Comparison of ENCODE assay signal across 8 cellular contexts in genomic region chr17:81858170-81858966, GRCh38. TPM values are rescaled to one million over a fixed set of nuclear protein-coding genes. Genes with fewer than 3 reads are reported as not detected.
DNase-seq lines count a peak whose midpoint lies in the region; ATAC-seq and TF ChIP-seq lines count a peak whose summit lies in the region.

No MANE protein-coding gene starts in this region.

- no peaks in the 10 kb centered on the region for H3K9me2 ChIP-seq in SU-DHL-6 (replicated peaks; ENCODE audit: insufficient read depth, low read length)

- POLR2A ChIA-PET in activated CD4-positive, alpha-beta T cell treated with anti-CD3 and anti-CD28 coated beads, Interleukin-2, amount 10 ng/mL, durations not matched to agents 7 days and 5 days (lab: Charles Lee): no interaction called here

- H3F3A ChIP-seq in SU-DHL-6 (ENCODE audit: insufficient read depth): peaks cover 4% of the 10 kb centered on the region; the same call in 1 of the 2 replicates

- CTCF ChIA-PET in activated CD4-positive, alpha-beta T cell treated with anti-CD3 and anti-CD28 coated beads, Interleukin-2, amount 10 ng/mL, durations not matched to agents 7 days and 5 days (lab: Charles Lee): interaction anchor here (0.6 to 1.1 kb wide), 2 partner anchors 16 to 21 kb away, joined by 3 to 5 read pairs; no protein-coding TSS in a partner anchor

- no peaks in the 10 kb centered on the region for H3K27me3 Mint-ChIP-seq in activated CD4-positive, alpha-beta T cell treated with anti-CD3 and anti-CD28 coated beads, Interleukin-2, amount 10 ng/mL, durations not matched to agents 7 days and 5 days
- no peaks in the 10 kb centered on the region for H3K27me3 Mint-ChIP-seq in stimulated activated naive CD8-positive, alpha-beta T cell treated with anti-CD3 and anti-CD28 coated beads, Interleukin-15, amount 100 ng/mL, for 72 hours

- H3K4me1 Mint-ChIP-seq in activated CD4-positive, alpha-beta T cell treated with anti-CD3 and anti-CD28 coated beads, Interleukin-2, amount 10 ng/mL, durations not matched to agents 7 days and 5 days: peaks cover 35% of the 10 kb centered on the region
- H3K4me1 Mint-ChIP-seq in stimulated activated naive CD8-positive, alpha-beta T cell treated with anti-CD3 and anti-CD28 coated beads, Interleukin-15, amount 100 ng/mL, for 72 hours: peaks cover 55% of the 10 kb centered on the region

- peak overlapping the region; percentile 62 for H3K27ac Mint-ChIP-seq in activated CD4-positive, alpha-beta T cell treated with anti-CD3 and anti-CD28 coated beads, Interleukin-2, amount 10 ng/mL, durations not matched to agents 7 days and 5 days
- H3K27ac Mint-ChIP-seq in stimulated activated naive CD8-positive, alpha-beta T cell treated with anti-CD3 and anti-CD28 coated beads, Interleukin-15, amount 100 ng/mL, for 72 hours: peak overlapping the region; percentile 19 to 96

- H3K27ac ChIP-seq in SU-DHL-6 (ENCODE audit: low read depth, low read length): no peak overlapping the region

- peaks cover 51% of the 10 kb centered on the region for H3K36me3 Mint-ChIP-seq in activated CD4-positive, alpha-beta T cell treated with anti-CD3 and anti-CD28 coated beads, Interleukin-2, amount 10 ng/mL, durations not matched to agents 7 days and 5 days (ENCODE audit: low read depth)

- no peak for ATAC-seq in stimulated activated naive CD8-positive, alpha-beta T cell treated with anti-CD3 and anti-CD28 coated beads, Interleukin-15, amount 100 ng/mL, for 72 hours
- ATAC-seq in GM21447 (IDR thresholded peaks at IDR 0.05; ENCODE audit: unreplicated experiment) (no peak), HG02938 (IDR thresholded peaks at IDR 0.05; ENCODE audit: unreplicated experiment) (no peak)

- H3K9ac ChIP-seq in SU-DHL-6 (ENCODE audit: low read length): no peak overlapping the region; the same call in 1 of the 2 replicates

- H3K9me3 ChIP-seq in SU-DHL-6 (ENCODE audit: insufficient read depth, low read length): no peaks in the 10 kb centered on the region

- TF ChIP-seq CTCF in SU-DHL-6 (IDR thresholded peaks at IDR 0.05; ENCODE audit: insufficient read depth, low read length, poor library complexity, severe bottlenecking): no peak
- no peak for TF ChIP-seq CTCF in fibroblast of pulmonary artery (IDR thresholded peaks at IDR 0.05; ENCODE audit: low read length, missing control alignments)

- 0 out of 2 replicates have a peak, but pooled peaks cover 3% of the 10 kb centered on the region for H4K20me1 ChIP-seq in SU-DHL-6 (ENCODE audit: low read depth, low read length)

- H2AFZ ChIP-seq in SU-DHL-6 (ENCODE audit: low read depth, low read length, severe bottlenecking): no peak overlapping the region

- H3K36me3 ChIP-seq in SU-DHL-6 (ENCODE audit: low read length): peaks cover 5% of the 10 kb centered on the region

- H3K9me3 Mint-ChIP-seq in activated CD4-positive, alpha-beta T cell treated with anti-CD3 and anti-CD28 coated beads, Interleukin-2, amount 10 ng/mL, durations not matched to agents 7 days and 5 days: no peaks in the 10 kb centered on the region
- no peaks in the 10 kb centered on the region for H3K9me3 Mint-ChIP-seq in stimulated activated naive CD8-positive, alpha-beta T cell treated with anti-CD3 and anti-CD28 coated beads, Interleukin-15, amount 100 ng/mL, for 72 hours

- no peaks in the 10 kb centered on the region for H3K27me3 ChIP-seq in SU-DHL-6 (ENCODE audit: low read length)

- H3K79me2 ChIP-seq in SU-DHL-6 (ENCODE audit: insufficient read depth, low read length): peaks cover 56% of the 10 kb centered on the region

- peak overlapping the region; percentile 81 for H3K4me2 ChIP-seq in SU-DHL-6 (ENCODE audit: low read depth, low read length, poor library complexity, severe bottlenecking)

- DNase-seq in activated CD4-positive, alpha-beta T cell treated with anti-CD3 and anti-CD28 coated beads, Interleukin-2, amount 10 ng/mL, durations not matched to agents 7 days and 5 days: no peak
- no peak for DNase-seq in activated CD4-positive, alpha-beta T cell treated with anti-CD3 and anti-CD28 coated beads, Interleukin-2, amount 50 U/mL, for 48 hours
- DNase-seq in fibroblast of pulmonary artery (ENCODE audit: low read depth) (no peak), NCI-H510A (lab: John Stamatoyannopoulos, UW) (no peak)
- DNase-seq in stimulated activated naive CD8-positive, alpha-beta T cell treated with anti-CD3 and anti-CD28 coated beads, Interleukin-15, amount 100 ng/mL, for 72 hours: no peak

- H3K4me3 ChIP-seq in SU-DHL-6 (ENCODE audit: insufficient read depth, low read length, poor library complexity, severe bottlenecking): no peak overlapping the region
- peak overlapping the region; percentile 92 for H3K4me3 ChIP-seq in fibroblast of pulmonary artery (replicated peaks; ENCODE audit: low read depth, low read length)

- H3K4me3 Mint-ChIP-seq in activated CD4-positive, alpha-beta T cell treated with anti-CD3 and anti-CD28 coated beads, Interleukin-2, amount 10 ng/mL, durations not matched to agents 7 days and 5 days: peak overlapping the region; percentile 91
- peak overlapping the region; percentile 89 to 94 for H3K4me3 Mint-ChIP-seq in stimulated activated naive CD8-positive, alpha-beta T cell treated with anti-CD3 and anti-CD28 coated beads, Interleukin-15, amount 100 ng/mL, for 72 hours

RNA-seq across cellular contexts. Expression of gene P4HB, which starts 2.0 kb away (rescaled TPM):
- total RNA-seq in activated CD4-positive, alpha-beta T cell treated with anti-CD3 and anti-CD28 coated beads, Interleukin-2, amount 10 ng/mL, durations not matched to agents 7 days and 5 days: 100 to 1,000 TPM; 420 to 499 TPM

RNA-seq across cellular contexts. Expression of gene ARHGDIA, which starts 12.8 kb away (rescaled TPM):
- 100 to 1,000 TPM; 654 to 714 TPM for total RNA-seq in activated CD4-positive, alpha-beta T cell treated with anti-CD3 and anti-CD28 coated beads, Interleukin-2, amount 10 ng/mL, durations not matched to agents 7 days and 5 days

RNA-seq across cellular contexts. Expression of gene PPP1R27, which starts 23.5 kb away (rescaled TPM):
- total RNA-seq in activated CD4-positive, alpha-beta T cell treated with anti-CD3 and anti-CD28 coated beads, Interleukin-2, amount 10 ng/mL, durations not matched to agents 7 days and 5 days: not detected

RNA-seq across cellular contexts. Expression of gene MCRIP1, which starts 25.3 kb away (rescaled TPM):
- 10 to 100 TPM; 45.7 to 47.8 TPM for total RNA-seq in activated CD4-positive, alpha-beta T cell treated with anti-CD3 and anti-CD28 coated beads, Interleukin-2, amount 10 ng/mL, durations not matched to agents 7 days and 5 days

RNA-seq across cellular contexts. Expression of gene ALYREF, which starts 33.0 kb away (rescaled TPM):
- total RNA-seq in activated CD4-positive, alpha-beta T cell treated with anti-CD3 and anti-CD28 coated beads, Interleukin-2, amount 10 ng/mL, durations not matched to agents 7 days and 5 days: 100 to 1,000 TPM; 197 to 221 TPM
